Comparison of ENCODE assay signal across 31 cellular contexts in the genomic region with DNA sequence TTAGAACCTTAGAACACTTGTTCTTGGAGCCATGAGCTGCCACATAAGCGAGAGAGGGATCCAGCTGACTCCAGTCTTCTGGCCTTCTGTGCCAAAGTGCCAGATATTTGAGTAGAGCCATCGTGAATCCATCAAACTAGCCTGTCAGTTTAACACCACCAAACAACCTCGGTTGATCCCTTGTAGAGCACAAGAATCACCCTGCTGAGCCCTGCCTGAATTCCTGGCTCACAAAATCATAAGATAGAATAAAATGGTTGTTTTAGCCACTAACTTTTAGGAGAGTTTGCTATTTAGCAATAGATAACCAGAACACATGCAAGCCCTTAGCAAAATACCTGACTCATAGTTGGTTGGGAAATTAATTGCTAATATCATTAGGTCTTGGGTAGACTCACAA.
"Had no signal": no experiment of that assay in that cellular context is flagged by ENCODE, and none has a peak within 500 bp of the region (broad histone marks: within the 10 kb centered on the region; RNA-seq: fewer than 3 reads in every experiment).

No MANE protein-coding gene starts in this region.

- H3K36me3 ChIP-seq: left lung, lower lobe of right lung, pancreas, prostate gland, sigmoid colon, stomach, thyroid gland, transverse colon, upper lobe of left lung, vagina had no signal

- H3K4me3 Mint-ChIP-seq: immature natural killer cell; naive thymus-derived CD8-positive, alpha-beta T cell; nephron; neural crest cell; stimulated activated memory B cell treated with anti-CD40 and anti-IgM and Interleukin-4, amounts not matched to agents 10 μg/mL and 1 μg/mL and 100 μg/mL, for 72 hours had no signal

- H3K27me3 Mint-ChIP-seq: naive thymus-derived CD8-positive, alpha-beta T cell had no signal

- H3K9me3 ChIP-seq: lower lobe of right lung, pancreas, prostate gland, sigmoid colon, testis, thyroid gland, upper lobe of left lung, vagina had no signal

- H3K4me3 ChIP-seq: left lung, lower lobe of right lung, pancreas, prostate gland, sigmoid colon, smooth muscle cell, stomach, testis, thyroid gland, transverse colon, upper lobe of left lung, vagina had no signal

- H3K4me1 ChIP-seq: left lung, lower lobe of right lung, pancreas, prostate gland, stomach, testis, thyroid gland, transverse colon, upper lobe of left lung, vagina had no signal

- H3K4me1 Mint-ChIP-seq: immature natural killer cell; stimulated activated memory B cell treated with anti-CD40 and anti-IgM and Interleukin-4, amounts not matched to agents 10 μg/mL and 1 μg/mL and 100 μg/mL, for 72 hours had no signal

- ATAC-seq: left colon; left lung; lower lobe of right lung; naive thymus-derived CD8-positive, alpha-beta T cell; pancreas; right cardiac atrium; stimulated activated memory B cell treated with anti-CD40 and anti-IgM and Interleukin-4, amounts not matched to agents 10 μg/mL and 1 μg/mL and 100 μg/mL, for 72 hours; stimulated activated naive CD8-positive, alpha-beta T cell treated with anti-CD3 and anti-CD28 coated beads, Interleukin-15, Interleukin-2, amounts not matched to agents 100 U/mL and 50 U/mL, for 24 hours had no signal

- H3K27ac Mint-ChIP-seq: immature natural killer cell; naive thymus-derived CD8-positive, alpha-beta T cell; nephron; stimulated activated memory B cell treated with anti-CD40 and anti-IgM and Interleukin-4, amounts not matched to agents 10 μg/mL and 1 μg/mL and 100 μg/mL, for 72 hours had no signal

- DNase-seq: hypothalamus; immature natural killer cell; kidney; left colon; left lung; lower lobe of right lung; mammary epithelial cell; mesenchymal stem cell; naive thymus-derived CD8-positive, alpha-beta T cell; nucleus accumbens; pancreas; posterior cingulate gyrus; retina; right cardiac atrium; sigmoid colon; stimulated activated CD4-positive, alpha-beta T cell treated with anti-CD3 and anti-CD28 coated beads, Interleukin-1b, Interleukin-23, amount 100 ng/mL, for 48 hours; stimulated activated CD4-positive, alpha-beta T cell treated with anti-CD3 and anti-CD28 coated beads, Interleukin-2, amount 100 ng/mL, for 48 hours; stimulated activated CD4-positive, alpha-beta T cell treated with anti-CD3 and anti-CD28 coated beads, Interleukin-4, amount 100 ng/mL, for 4 hours; stimulated activated CD8-positive, alpha-beta memory T cell treated with anti-CD3 and anti-CD28 coated beads, Interleukin-4, amount 100 ng/mL, for 48 hours; stimulated activated naive CD8-positive, alpha-beta T cell treated with anti-CD3 and anti-CD28 coated beads, Interleukin-15, Interleukin-2, amounts not matched to agents 100 U/mL and 50 U/mL, for 24 hours; stomach; testis; thyroid gland; transverse colon; upper lobe of left lung had no signal

- H3K27ac ChIP-seq: left lung, lower lobe of right lung, pancreas, sigmoid colon, stomach, thyroid gland, transverse colon, upper lobe of left lung had no signal

- H3K9me3 Mint-ChIP-seq: immature natural killer cell; stimulated activated memory B cell treated with anti-CD40 and anti-IgM and Interleukin-4, amounts not matched to agents 10 μg/mL and 1 μg/mL and 100 μg/mL, for 72 hours had no signal

- H3K36me3 Mint-ChIP-seq: immature natural killer cell; stimulated activated memory B cell treated with anti-CD40 and anti-IgM and Interleukin-4, amounts not matched to agents 10 μg/mL and 1 μg/mL and 100 μg/mL, for 72 hours had no signal
